Comparison of ENCODE assay signal across 8 cellular contexts in the genomic region with DNA sequence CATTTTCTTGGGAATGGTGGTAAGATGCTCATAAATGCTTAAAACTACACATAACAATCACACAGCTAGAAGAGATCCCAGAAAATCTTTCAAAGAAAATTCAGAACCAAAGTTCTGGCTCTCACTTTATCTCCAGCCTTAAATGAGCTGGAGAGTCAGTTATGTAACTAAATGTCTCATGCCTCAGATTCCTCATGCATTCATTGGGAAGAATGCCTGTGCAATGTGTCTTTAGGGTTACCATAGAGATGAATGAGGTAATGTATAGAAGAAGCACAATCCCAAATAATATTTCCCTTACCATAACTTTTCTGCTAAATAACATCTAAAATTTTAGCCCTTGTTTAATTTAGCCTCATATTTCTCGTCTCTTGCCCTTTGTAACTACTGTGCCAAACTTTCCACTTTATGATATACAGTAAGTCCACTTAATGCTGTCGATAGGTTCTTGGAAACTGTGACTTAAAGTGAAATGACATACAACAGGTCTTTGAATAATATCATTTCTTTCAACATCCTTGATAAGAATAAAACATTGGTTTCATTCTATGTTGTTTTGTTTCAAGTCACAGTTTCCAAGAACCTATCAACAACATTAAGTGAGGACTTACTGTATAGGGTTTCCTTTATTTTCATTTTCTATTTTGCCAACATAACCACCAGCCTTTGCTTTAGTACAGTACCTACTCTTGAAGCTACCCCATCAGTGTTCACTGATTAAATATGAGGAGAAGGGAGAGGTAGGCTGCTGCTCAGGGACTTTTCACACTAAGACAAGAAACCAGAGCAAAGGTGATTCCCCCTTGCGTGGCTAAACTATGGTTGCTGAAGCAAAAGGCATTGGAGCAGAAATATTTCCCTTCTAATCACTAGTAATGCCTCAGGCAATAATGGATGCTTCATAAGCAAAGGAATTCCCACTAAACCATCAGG.
A peak's percentile ranks its signal among the peaks of the same experiment; 100 is the strongest.
DNase-seq lines count a peak whose midpoint lies in the region; TF ChIP-seq lines count a peak whose summit lies in the region.

No MANE protein-coding gene starts in this region.

- no peak overlapping the region for H3K9ac ChIP-seq in colonic mucosa (ENCODE audit: low read depth in 2 of 2, low read length in 2 of 2)

- no peak for TF ChIP-seq CTCF in colonic mucosa (IDR thresholded peaks at IDR 0.05)

- H3K4me3 ChIP-seq in colonic mucosa (no peak overlapping the region), MG63 (no peak overlapping the region)

- peak overlapping the region; percentile 3 for H3K27ac ChIP-seq in colonic mucosa

- peak; percentile 25 for DNase-seq in stimulated activated CD4-positive, alpha-beta T cell treated with anti-CD3 and anti-CD28 coated beads, Interleukin-1b, Interleukin-23, amount 100 ng/mL, for 48 hours
- no peak for DNase-seq in stimulated activated CD4-positive, alpha-beta T cell treated with anti-CD3 and anti-CD28 coated beads, Interleukin-12 subunit alpha, Interleukin-12 subunit beta, amount 100 ng/mL, for 4 hours
- DNase-seq in colonic mucosa (no peak), SK-N-DZ (ENCODE audit: low spot score) (no peak), MG63 (no peak), NCI-H1417 treated with DMSO at 0.1 percent for 48 hours (lab: John Stamatoyannopoulos, UW) (no peak)
- DNase-seq in activated CD8-positive, alpha-beta memory T cell treated with anti-CD3 and anti-CD28 coated beads, Interleukin-2, amount 50 U/mL, for 4 hours = no peak

- H3K36me3 ChIP-seq in colonic mucosa (no peaks in the 10 kb centered on the region), MG63 (no peaks in the 10 kb centered on the region)

- H3K4me1 ChIP-seq in colonic mucosa = no peaks in the 10 kb centered on the region

- intact Hi-C loops in colonic mucosa (cut with DNase I) = no loop called here

- H3K27me3 ChIP-seq in colonic mucosa = no peaks in the 10 kb centered on the region
- H3K27me3 ChIP-seq in MG63 = no peaks in the 10 kb centered on the region

- H3K9me3 ChIP-seq in colonic mucosa = no peaks in the 10 kb centered on the region
- peaks cover 14% of the 10 kb centered on the region; the same call in 1 of the 2 replicates for H3K9me3 ChIP-seq in MG63

- TF ChIP-seq EP300 in Ishikawa (IDR thresholded peaks at IDR 0.05; ENCODE audit: borderline replicate concordance) = no peak

- no peak for TF ChIP-seq RAD21 in Ishikawa (IDR thresholded peaks at IDR 0.05; ENCODE audit: low read depth)

TF ChIP-seq in Ishikawa, 13 proteins besides CTCF, POLR2A, EP300 and RAD21:
- TF ChIP-seq ZBTB7A (IDR thresholded peaks at IDR 0.05; ENCODE audit: low read depth) = no peak
- TF ChIP-seq CREB1 (IDR thresholded peaks at IDR 0.05; ENCODE audit: low read depth) = no peak
- TF ChIP-seq, protein P1, sequence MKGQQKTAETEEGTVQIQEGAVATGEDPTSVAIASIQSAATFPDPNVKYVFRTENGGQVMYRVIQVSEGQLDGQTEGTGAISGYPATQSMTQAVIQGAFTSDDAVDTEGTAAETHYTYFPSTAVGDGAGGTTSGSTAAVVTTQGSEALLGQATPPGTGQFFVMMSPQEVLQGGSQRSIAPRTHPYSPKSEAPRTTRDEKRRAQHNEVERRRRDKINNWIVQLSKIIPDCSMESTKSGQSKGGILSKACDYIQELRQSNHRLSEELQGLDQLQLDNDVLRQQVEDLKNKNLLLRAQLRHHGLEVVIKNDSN (IDR thresholded peaks at IDR 0.05) = no peak
- TF ChIP-seq TCF12 (IDR thresholded peaks at IDR 0.05; ENCODE audit: low read depth) = no peak
- TF ChIP-seq TAF1 (IDR thresholded peaks at IDR 0.05; ENCODE audit: low read depth) = no peak
- TF ChIP-seq TEAD4 (IDR thresholded peaks at IDR 0.05) = peak; percentile 46; the same call in 1 of the 2 replicates
